In the genomic region with DNA sequence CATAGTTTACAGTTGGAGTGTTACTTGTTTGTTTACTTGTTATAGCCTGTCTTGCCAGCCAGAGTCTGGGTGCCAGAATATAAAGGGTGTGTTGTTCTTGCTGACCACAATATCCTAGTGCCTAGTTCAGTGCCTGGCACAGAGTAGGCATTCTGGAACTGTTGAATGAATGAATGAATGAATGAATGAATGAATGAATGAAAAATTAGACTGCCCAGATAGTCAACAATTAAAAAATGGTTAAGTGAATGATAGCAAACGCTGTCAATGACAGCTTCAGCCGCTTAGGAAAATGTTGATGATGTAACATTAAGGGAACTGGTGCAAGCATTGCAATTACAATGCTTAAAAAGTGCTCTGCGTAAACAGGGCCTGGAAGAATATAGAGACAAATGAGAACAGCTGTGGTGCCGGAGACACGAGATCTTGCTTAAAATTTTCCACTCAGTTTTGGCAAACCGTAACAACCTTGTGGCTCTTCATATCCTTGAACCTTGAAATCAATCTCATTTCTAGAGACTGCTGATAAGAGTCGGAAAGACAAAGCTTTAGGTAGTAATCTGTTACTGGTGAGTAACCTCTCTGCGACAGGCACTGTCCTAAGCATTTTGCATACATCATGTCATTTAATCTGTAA, we compare ENCODE assay signal across 1 cellular context.
TF ChIP-seq lines count a peak whose summit lies in the region.

No MANE protein-coding gene starts in this region.

TF ChIP-seq in K562, 482 proteins besides CTCF, POLR2A, EP300 and RAD21 (continues in another document):
- no peak for TF ChIP-seq ETV6 (IDR thresholded peaks at IDR 0.05; ENCODE audit: borderline replicate concordance in 1 of 2, low read depth in 2 of 2, low read length in 1 of 2)
- no peak for TF ChIP-seq ETV6 (CRISPR knock-in tag; IDR thresholded peaks at IDR 0.05; ENCODE audit: borderline replicate concordance)
- TF ChIP-seq ZNF324 (CRISPR knock-in tag; IDR thresholded peaks at IDR 0.05): no peak
- TF ChIP-seq RBM14 (IDR thresholded peaks at IDR 0.05; ENCODE audit: borderline replicate concordance, insufficient read depth, low read depth, low read length): no peak
- TF ChIP-seq, protein P1, sequence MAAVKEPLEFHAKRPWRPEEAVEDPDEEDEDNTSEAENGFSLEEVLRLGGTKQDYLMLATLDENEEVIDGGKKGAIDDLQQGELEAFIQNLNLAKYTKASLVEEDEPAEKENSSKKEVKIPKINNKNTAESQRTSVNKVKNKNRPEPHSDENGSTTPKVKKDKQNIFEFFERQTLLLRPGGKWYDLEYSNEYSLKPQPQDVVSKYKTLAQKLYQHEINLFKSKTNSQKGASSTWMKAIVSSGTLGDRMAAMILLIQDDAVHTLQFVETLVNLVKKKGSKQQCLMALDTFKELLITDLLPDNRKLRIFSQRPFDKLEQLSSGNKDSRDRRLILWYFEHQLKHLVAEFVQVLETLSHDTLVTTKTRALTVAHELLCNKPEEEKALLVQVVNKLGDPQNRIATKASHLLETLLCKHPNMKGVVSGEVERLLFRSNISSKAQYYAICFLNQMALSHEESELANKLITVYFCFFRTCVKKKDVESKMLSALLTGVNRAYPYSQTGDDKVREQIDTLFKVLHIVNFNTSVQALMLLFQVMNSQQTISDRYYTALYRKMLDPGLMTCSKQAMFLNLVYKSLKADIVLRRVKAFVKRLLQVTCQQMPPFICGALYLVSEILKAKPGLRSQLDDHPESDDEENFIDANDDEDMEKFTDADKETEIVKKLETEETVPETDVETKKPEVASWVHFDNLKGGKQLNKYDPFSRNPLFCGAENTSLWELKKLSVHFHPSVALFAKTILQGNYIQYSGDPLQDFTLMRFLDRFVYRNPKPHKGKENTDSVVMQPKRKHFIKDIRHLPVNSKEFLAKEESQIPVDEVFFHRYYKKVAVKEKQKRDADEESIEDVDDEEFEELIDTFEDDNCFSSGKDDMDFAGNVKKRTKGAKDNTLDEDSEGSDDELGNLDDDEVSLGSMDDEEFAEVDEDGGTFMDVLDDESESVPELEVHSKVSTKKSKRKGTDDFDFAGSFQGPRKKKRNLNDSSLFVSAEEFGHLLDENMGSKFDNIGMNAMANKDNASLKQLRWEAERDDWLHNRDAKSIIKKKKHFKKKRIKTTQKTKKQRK (IDR thresholded peaks at IDR 0.05; ENCODE audit: borderline replicate concordance, low read depth, low read length): no peak
- TF ChIP-seq CCAR2 (IDR thresholded peaks at IDR 0.05; ENCODE audit: low read depth, low read length): no peak
- TF ChIP-seq SIN3B (IDR thresholded peaks at IDR 0.05; ENCODE audit: low read depth): no peak
- 0 out of 2 replicates have a peak, but pooled peaks have one; percentile 22 for TF ChIP-seq BACH1 (tag; IDR thresholded peaks at IDR 0.05)
- TF ChIP-seq MXI1 (IDR thresholded peaks at IDR 0.05; ENCODE audit: low read depth, low read length): no peak
- no peak for TF ChIP-seq ZBTB17 (CRISPR knock-in tag; IDR thresholded peaks at IDR 0.05)
- no peak for TF ChIP-seq SNRNP70 (optimal IDR thresholded peaks at IDR 0.05; ENCODE audit: low read depth, low read length)
- TF ChIP-seq POLR2H (tag; IDR thresholded peaks at IDR 0.05; ENCODE audit: low read depth): no peak
- 0 out of 2 replicates have a peak, but pooled peaks have one; percentile 11 for TF ChIP-seq JUND (IDR thresholded peaks at IDR 0.05; ENCODE audit: borderline replicate concordance, low read depth, low read length)
- no peak for TF ChIP-seq JUND (tag; IDR thresholded peaks at IDR 0.05; ENCODE audit: borderline replicate concordance, low read depth, low read length)
- TF ChIP-seq, protein P2, sequence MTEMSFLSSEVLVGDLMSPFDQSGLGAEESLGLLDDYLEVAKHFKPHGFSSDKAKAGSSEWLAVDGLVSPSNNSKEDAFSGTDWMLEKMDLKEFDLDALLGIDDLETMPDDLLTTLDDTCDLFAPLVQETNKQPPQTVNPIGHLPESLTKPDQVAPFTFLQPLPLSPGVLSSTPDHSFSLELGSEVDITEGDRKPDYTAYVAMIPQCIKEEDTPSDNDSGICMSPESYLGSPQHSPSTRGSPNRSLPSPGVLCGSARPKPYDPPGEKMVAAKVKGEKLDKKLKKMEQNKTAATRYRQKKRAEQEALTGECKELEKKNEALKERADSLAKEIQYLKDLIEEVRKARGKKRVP (CRISPR knock-in tag; IDR thresholded peaks at IDR 0.05): peak; percentile 84
- TF ChIP-seq, protein P3, sequence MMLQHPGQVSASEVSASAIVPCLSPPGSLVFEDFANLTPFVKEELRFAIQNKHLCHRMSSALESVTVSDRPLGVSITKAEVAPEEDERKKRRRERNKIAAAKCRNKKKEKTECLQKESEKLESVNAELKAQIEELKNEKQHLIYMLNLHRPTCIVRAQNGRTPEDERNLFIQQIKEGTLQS (IDR thresholded peaks at IDR 0.05): peak; percentile 90
- TF ChIP-seq, protein P3 (CRISPR knock-in tag; conservative IDR thresholded peaks at IDR 0.05): no peak
- TF ChIP-seq, protein P4, sequence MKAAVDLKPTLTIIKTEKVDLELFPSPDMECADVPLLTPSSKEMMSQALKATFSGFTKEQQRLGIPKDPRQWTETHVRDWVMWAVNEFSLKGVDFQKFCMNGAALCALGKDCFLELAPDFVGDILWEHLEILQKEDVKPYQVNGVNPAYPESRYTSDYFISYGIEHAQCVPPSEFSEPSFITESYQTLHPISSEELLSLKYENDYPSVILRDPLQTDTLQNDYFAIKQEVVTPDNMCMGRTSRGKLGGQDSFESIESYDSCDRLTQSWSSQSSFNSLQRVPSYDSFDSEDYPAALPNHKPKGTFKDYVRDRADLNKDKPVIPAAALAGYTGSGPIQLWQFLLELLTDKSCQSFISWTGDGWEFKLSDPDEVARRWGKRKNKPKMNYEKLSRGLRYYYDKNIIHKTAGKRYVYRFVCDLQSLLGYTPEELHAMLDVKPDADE (conservative IDR thresholded peaks at IDR 0.05; ENCODE audit: control insufficient read depth, low read depth, low read length): no peak
- TF ChIP-seq, protein P5, sequence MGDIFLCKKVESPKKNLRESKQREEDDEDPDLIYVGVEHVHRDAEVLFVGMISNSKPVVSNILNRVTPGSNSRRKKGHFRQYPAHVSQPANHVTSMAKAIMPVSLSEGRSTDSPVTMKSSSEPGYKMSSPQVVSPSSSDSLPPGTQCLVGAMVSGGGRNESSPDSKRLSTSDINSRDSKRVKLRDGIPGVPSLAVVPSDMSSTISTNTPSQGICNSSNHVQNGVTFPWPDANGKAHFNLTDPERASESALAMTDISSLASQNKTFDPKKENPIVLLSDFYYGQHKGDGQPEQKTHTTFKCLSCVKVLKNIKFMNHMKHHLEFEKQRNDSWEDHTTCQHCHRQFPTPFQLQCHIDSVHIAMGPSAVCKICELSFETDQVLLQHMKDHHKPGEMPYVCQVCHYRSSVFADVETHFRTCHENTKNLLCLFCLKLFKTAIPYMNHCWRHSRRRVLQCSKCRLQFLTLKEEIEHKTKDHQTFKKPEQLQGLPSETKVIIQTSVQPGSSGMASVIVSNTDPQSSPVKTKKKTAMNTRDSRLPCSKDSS (IDR thresholded peaks at IDR 0.05; ENCODE audit: low read depth, partially characterized antibody): no peak
- no peak for TF ChIP-seq ZNF239 (CRISPR knock-in tag; IDR thresholded peaks at IDR 0.05)
- TF ChIP-seq PHB2 (IDR thresholded peaks at IDR 0.05; ENCODE audit: low read depth): no peak
- TF ChIP-seq MAFK (IDR thresholded peaks at IDR 0.05; ENCODE audit: low read length): no peak
- no peak for TF ChIP-seq NFIC (IDR thresholded peaks at IDR 0.05)
- no peak for TF ChIP-seq CBX2 (IDR thresholded peaks at IDR 0.05; ENCODE audit: insufficient read depth, low read length, poor library complexity, severe bottlenecking)
- TF ChIP-seq SRSF3 (IDR thresholded peaks at IDR 0.05; ENCODE audit: insufficient read depth, low read length): no peak
- no peak for TF ChIP-seq NCOA4 (IDR thresholded peaks at IDR 0.05; ENCODE audit: partially characterized antibody)
- TF ChIP-seq ZNF584 (CRISPR knock-in tag; IDR thresholded peaks at IDR 0.05; ENCODE audit: low read depth): 0 out of 2 replicates have a peak, but pooled peaks have one; percentile 41
- TF ChIP-seq PTBP1 (IDR thresholded peaks at IDR 0.05; ENCODE audit: low read depth, low read length): no peak
- no peak for TF ChIP-seq TGIF2 (CRISPR knock-in tag; IDR thresholded peaks at IDR 0.05)
- TF ChIP-seq, protein P6, sequence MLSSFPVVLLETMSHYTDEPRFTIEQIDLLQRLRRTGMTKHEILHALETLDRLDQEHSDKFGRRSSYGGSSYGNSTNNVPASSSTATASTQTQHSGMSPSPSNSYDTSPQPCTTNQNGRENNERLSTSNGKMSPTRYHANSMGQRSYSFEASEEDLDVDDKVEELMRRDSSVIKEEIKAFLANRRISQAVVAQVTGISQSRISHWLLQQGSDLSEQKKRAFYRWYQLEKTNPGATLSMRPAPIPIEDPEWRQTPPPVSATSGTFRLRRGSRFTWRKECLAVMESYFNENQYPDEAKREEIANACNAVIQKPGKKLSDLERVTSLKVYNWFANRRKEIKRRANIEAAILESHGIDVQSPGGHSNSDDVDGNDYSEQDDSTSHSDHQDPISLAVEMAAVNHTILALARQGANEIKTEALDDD (IDR thresholded peaks at IDR 0.05): peak; percentile 73
- no peak for TF ChIP-seq SLC30A9 (CRISPR knock-in tag; IDR thresholded peaks at IDR 0.05)
- TF ChIP-seq RBBP5 (IDR thresholded peaks at IDR 0.05; ENCODE audit: borderline replicate concordance, insufficient read depth, low read length, poor library complexity, severe bottlenecking): no peak
- TF ChIP-seq, protein P7, sequence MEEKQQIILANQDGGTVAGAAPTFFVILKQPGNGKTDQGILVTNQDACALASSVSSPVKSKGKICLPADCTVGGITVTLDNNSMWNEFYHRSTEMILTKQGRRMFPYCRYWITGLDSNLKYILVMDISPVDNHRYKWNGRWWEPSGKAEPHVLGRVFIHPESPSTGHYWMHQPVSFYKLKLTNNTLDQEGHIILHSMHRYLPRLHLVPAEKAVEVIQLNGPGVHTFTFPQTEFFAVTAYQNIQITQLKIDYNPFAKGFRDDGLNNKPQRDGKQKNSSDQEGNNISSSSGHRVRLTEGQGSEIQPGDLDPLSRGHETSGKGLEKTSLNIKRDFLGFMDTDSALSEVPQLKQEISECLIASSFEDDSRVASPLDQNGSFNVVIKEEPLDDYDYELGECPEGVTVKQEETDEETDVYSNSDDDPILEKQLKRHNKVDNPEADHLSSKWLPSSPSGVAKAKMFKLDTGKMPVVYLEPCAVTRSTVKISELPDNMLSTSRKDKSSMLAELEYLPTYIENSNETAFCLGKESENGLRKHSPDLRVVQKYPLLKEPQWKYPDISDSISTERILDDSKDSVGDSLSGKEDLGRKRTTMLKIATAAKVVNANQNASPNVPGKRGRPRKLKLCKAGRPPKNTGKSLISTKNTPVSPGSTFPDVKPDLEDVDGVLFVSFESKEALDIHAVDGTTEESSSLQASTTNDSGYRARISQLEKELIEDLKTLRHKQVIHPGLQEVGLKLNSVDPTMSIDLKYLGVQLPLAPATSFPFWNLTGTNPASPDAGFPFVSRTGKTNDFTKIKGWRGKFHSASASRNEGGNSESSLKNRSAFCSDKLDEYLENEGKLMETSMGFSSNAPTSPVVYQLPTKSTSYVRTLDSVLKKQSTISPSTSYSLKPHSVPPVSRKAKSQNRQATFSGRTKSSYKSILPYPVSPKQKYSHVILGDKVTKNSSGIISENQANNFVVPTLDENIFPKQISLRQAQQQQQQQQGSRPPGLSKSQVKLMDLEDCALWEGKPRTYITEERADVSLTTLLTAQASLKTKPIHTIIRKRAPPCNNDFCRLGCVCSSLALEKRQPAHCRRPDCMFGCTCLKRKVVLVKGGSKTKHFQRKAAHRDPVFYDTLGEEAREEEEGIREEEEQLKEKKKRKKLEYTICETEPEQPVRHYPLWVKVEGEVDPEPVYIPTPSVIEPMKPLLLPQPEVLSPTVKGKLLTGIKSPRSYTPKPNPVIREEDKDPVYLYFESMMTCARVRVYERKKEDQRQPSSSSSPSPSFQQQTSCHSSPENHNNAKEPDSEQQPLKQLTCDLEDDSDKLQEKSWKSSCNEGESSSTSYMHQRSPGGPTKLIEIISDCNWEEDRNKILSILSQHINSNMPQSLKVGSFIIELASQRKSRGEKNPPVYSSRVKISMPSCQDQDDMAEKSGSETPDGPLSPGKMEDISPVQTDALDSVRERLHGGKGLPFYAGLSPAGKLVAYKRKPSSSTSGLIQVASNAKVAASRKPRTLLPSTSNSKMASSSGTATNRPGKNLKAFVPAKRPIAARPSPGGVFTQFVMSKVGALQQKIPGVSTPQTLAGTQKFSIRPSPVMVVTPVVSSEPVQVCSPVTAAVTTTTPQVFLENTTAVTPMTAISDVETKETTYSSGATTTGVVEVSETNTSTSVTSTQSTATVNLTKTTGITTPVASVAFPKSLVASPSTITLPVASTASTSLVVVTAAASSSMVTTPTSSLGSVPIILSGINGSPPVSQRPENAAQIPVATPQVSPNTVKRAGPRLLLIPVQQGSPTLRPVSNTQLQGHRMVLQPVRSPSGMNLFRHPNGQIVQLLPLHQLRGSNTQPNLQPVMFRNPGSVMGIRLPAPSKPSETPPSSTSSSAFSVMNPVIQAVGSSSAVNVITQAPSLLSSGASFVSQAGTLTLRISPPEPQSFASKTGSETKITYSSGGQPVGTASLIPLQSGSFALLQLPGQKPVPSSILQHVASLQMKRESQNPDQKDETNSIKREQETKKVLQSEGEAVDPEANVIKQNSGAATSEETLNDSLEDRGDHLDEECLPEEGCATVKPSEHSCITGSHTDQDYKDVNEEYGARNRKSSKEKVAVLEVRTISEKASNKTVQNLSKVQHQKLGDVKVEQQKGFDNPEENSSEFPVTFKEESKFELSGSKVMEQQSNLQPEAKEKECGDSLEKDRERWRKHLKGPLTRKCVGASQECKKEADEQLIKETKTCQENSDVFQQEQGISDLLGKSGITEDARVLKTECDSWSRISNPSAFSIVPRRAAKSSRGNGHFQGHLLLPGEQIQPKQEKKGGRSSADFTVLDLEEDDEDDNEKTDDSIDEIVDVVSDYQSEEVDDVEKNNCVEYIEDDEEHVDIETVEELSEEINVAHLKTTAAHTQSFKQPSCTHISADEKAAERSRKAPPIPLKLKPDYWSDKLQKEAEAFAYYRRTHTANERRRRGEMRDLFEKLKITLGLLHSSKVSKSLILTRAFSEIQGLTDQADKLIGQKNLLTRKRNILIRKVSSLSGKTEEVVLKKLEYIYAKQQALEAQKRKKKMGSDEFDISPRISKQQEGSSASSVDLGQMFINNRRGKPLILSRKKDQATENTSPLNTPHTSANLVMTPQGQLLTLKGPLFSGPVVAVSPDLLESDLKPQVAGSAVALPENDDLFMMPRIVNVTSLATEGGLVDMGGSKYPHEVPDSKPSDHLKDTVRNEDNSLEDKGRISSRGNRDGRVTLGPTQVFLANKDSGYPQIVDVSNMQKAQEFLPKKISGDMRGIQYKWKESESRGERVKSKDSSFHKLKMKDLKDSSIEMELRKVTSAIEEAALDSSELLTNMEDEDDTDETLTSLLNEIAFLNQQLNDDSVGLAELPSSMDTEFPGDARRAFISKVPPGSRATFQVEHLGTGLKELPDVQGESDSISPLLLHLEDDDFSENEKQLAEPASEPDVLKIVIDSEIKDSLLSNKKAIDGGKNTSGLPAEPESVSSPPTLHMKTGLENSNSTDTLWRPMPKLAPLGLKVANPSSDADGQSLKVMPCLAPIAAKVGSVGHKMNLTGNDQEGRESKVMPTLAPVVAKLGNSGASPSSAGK (IDR thresholded peaks at IDR 0.05): no peak
- no peak for TF ChIP-seq ZNF785 (CRISPR knock-in tag; IDR thresholded peaks at IDR 0.05)
